In genomic region chr3:169420429-169420828, GRCh38 we compare ENCODE assay signal across 16 cellular contexts.
"Had no signal": no experiment of that assay in that cellular context is flagged by ENCODE, and none has a peak within 500 bp of the region (broad histone marks: within the 10 kb centered on the region; RNA-seq: fewer than 3 reads in every experiment).

No MANE protein-coding gene starts in this region.

- DNase-seq: effector memory CD8-positive, alpha-beta T cell; erythroblast; foreskin melanocyte; head of caudate nucleus; mammary epithelial cell; naive thymus-derived CD4-positive, alpha-beta T cell; nephron progenitor cell; retina; right lobe of liver; stimulated activated CD4-positive, alpha-beta T cell treated with anti-CD3 and anti-CD28 coated beads, Interleukin-4, amount 100 ng/mL, for 1 hour; tibial artery; upper lobe of left lung; uterus had no signal

- H3K4me3 ChIP-seq: hepatocyte, prostate gland, right lobe of liver, tibial artery, upper lobe of left lung, uterus had no signal

- H3K27me3 ChIP-seq: hepatocyte, right lobe of liver, tibial artery, upper lobe of left lung, uterus had no signal

- H3K27ac ChIP-seq: hepatocyte, parathyroid adenoma, prostate gland, right lobe of liver, tibial artery, upper lobe of left lung, uterus had no signal

- H2AFZ ChIP-seq: hepatocyte, parathyroid adenoma had no signal

- H3K9me3 ChIP-seq: prostate gland, right lobe of liver, upper lobe of left lung, uterus had no signal

- H3K36me3 ChIP-seq: prostate gland, right lobe of liver, tibial artery, upper lobe of left lung, uterus had no signal

- H3K4me1 ChIP-seq: parathyroid adenoma, prostate gland, right lobe of liver, tibial artery, upper lobe of left lung, uterus had no signal

- H3K79me2 ChIP-seq: hepatocyte, parathyroid adenoma had no signal
